Comparison of ENCODE assay signal across 7 cellular contexts in genomic region chr1:193443886-193444285, GRCh38.
"Had no signal": no experiment of that assay in that cellular context is flagged by ENCODE, and none has a peak within 500 bp of the region (broad histone marks: within the 10 kb centered on the region; RNA-seq: fewer than 3 reads in every experiment).

No MANE protein-coding gene starts in this region.

- H3K27ac Mint-ChIP-seq: HFFc6, IgD-negative memory B cell had no signal

- H3K36me3 Mint-ChIP-seq: IgD-negative memory B cell had no signal

- DNase-seq: GM23248, GOT3, H7, HFFc6, KBM-7 had no signal

- H3K4me3 Mint-ChIP-seq: HFFc6, IgD-negative memory B cell had no signal

- H3K9me3 Mint-ChIP-seq: HFFc6, IgD-negative memory B cell had no signal

- H3K27me3 Mint-ChIP-seq: IgD-negative memory B cell had no signal

- FAIRE-seq: HepG2 had no signal
